In the genomic region with DNA sequence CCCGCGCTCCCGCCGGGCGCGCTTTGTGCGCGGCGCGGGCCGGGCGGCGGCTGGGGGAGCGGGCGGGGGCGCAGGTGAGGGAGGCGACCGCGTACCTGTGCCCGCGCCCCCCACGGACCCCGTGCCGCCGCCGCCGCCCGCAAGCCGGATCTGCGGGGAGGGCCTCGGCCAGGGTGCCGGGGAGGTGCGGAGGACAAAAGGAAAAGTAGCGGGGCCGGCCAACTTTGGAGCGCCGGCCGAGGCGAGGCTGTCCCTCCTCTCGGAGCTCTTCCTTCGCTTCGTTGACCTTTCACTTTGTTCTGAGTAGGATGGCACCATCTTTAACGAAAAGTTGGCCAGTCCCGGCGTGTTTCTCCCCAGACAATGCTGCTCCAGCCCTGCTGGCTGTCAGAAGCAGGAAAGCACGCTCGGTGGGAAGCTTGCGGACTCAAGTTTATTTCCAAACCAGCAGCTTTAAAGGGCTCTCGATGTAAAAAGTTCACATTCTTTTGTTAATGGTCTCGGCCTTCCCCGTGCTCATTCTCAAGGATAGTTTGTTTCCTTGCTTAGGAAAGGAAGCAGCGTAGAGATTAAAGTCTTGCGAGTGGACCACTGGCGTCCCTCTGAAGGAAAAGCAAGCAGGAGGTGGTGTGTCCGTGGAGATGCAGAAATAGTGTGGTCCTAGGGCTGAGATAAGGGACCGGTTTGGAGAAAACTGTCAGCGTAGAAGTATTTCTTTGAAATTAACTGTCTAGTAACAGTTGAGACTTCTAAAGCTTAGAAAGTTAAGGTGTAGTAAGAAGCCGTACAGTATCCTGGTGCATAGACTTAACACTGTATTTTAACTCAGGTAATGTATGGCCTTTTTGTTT, we compare ENCODE assay signal across 7 cellular contexts. TPM values are rescaled to one million over a fixed set of nuclear protein-coding genes. Genes with fewer than 3 reads are reported as not detected.
A peak's percentile ranks its signal among the peaks of the same experiment; 100 is the strongest.
DNase-seq lines count a peak whose midpoint lies in the region; ATAC-seq and TF ChIP-seq lines count a peak whose summit lies in the region.

No MANE protein-coding gene starts in this region.

- peak overlapping the region; percentile 95 for H3K27ac ChIP-seq in IMR-90 (ENCODE audit: insufficient read depth, low read length)
- peak overlapping the region; percentile 80 for H3K27ac ChIP-seq in neuronal stem cell (replicated peaks; ENCODE audit: low read length)

- H2AK5ac ChIP-seq in IMR-90 (ENCODE audit: low read depth, low read length) (peak overlapping the region; percentile 6), neuronal stem cell (ENCODE audit: low read depth, low read length) (peak overlapping the region; percentile 78)

- TF ChIP-seq CTCF in IMR-90 (conservative IDR thresholded peaks at IDR 0.05; ENCODE audit: low read depth, low read length) = no peak

- H4K8ac ChIP-seq in IMR-90 (ENCODE audit: low read depth in 2 of 2, low read length in 2 of 2) (peak overlapping the region; percentile 13 to 57; a peak in 1 of 4 replicates), neuronal stem cell (ENCODE audit: low read depth, low read length) (no peak overlapping the region)

- H3K4me2 ChIP-seq in IMR-90 (ENCODE audit: low read depth, low read length) = peak overlapping the region; percentile 99
- peak overlapping the region; percentile 55 for H3K4me2 ChIP-seq in neuronal stem cell (ENCODE audit: insufficient read depth, low read length, poor library complexity, severe bottlenecking)

- peak overlapping the region; percentile 55 for H3K56ac ChIP-seq in IMR-90 (ENCODE audit: extremely low read depth, insufficient read depth, low read length)

- H3K79me1 ChIP-seq in IMR-90 (ENCODE audit: low read depth in 1 of 2, low read length in 2 of 2) (peaks cover 22 to 66% of the 10 kb centered on the region in 2 experiments), neuronal stem cell (ENCODE audit: low read depth, low read length) (peaks cover 14% of the 10 kb centered on the region)

- H2AFZ ChIP-seq in IMR-90 (replicated peaks; ENCODE audit: low read length, poor library complexity) = peak overlapping the region; percentile 87
- H2AFZ ChIP-seq in neuronal stem cell (ENCODE audit: low read length) = peak overlapping the region; percentile 73

- H3K18ac ChIP-seq in IMR-90 (ENCODE audit: low read depth, low read length) = peak overlapping the region; percentile 70; the same call in 1 of the 2 replicates
- peak overlapping the region; percentile 92 for H3K18ac ChIP-seq in neuronal stem cell (ENCODE audit: low read length)

- H4K91ac ChIP-seq in IMR-90 (ENCODE audit: insufficient read depth, low read depth, low read length) (no peak overlapping the region; the same call in none of the 2 replicates), neuronal stem cell (ENCODE audit: low read depth, low read length, poor library complexity) (peak overlapping the region; percentile 32)

- H3K27me3 Mint-ChIP-seq in activated T-cell treated with anti-CD3 and anti-CD28 coated beads, Interleukin-2, amount 50 U/mL, for 24 hours = no peaks in the 10 kb centered on the region

- peak overlapping the region; percentile 1; the same call in 1 of the 2 replicates for H4K5ac ChIP-seq in IMR-90 (ENCODE audit: low read depth, low read length)

- peak overlapping the region; percentile 90 for H3K27ac Mint-ChIP-seq in activated T-cell treated with anti-CD3 and anti-CD28 coated beads, Interleukin-2, amount 50 U/mL, for 24 hours

- in situ Hi-C loops in IMR-90 (cut with MboI; ENCODE audit: low sequenced_read_pairs) = no loop called here

- H3K4me1 ChIP-seq in ES-I3 (ENCODE audit: insufficient read depth, low read length) (peaks cover 10% of the 10 kb centered on the region; the same call in 1 of the 2 replicates), IMR-90 (ENCODE audit: control insufficient read depth, insufficient read depth, low read length) (peaks cover 11% of the 10 kb centered on the region), neuronal stem cell (ENCODE audit: control insufficient read depth in 2 of 2, insufficient read depth in 1 of 2, low read depth in 1 of 2, low read length in 2 of 2) (peaks cover 8 to 13% of the 10 kb centered on the region in 2 donors)

- CTCF ChIA-PET in IMR-90 (lab: Yijun Ruan, JAX) = no interaction called here

- 0% methylated on average over 37 of the region's 58 CpGs; no CpG with 5 or more reads in 1 of the 2 experiments for WGBS in IMR-90 (ENCODE audit: extremely low coverage in 2 of 2, insufficient read length in 1 of 2), 2 experiments
- no CpG with 5 or more reads among the region's 58 CpGs for WGBS in neuronal stem cell (ENCODE audit: extremely low coverage in 2 of 2, insufficient read length in 2 of 2, insufficient replicate concordance in 1 of 2), 2 donors

- no peak for TF ChIP-seq RAD21 in IMR-90 (IDR thresholded peaks at IDR 0.05; ENCODE audit: low read length)

- H2BK12ac ChIP-seq in neuronal stem cell (ENCODE audit: low read length) = no peak overlapping the region

- no peaks in the 10 kb centered on the region for H3K27me3 ChIP-seq in IMR-90 (ENCODE audit: control insufficient read depth, insufficient read depth, low read length)
- no peaks in the 10 kb centered on the region for H3K27me3 ChIP-seq in neuronal stem cell (ENCODE audit: control insufficient read depth in 3 of 3, insufficient read depth in 3 of 3, low read depth in 1 of 3, low read length in 3 of 3)

- H3K9me3 ChIP-seq in ES-I3 (ENCODE audit: control insufficient read depth, insufficient read depth, low read length) = no peaks in the 10 kb centered on the region
- no peaks in the 10 kb centered on the region for H3K9me3 ChIP-seq in IMR-90 (ENCODE audit: control insufficient read depth, insufficient read depth, low read length)
- H3K9me3 ChIP-seq in neuronal stem cell (replicated peaks in 1 of 2; ENCODE audit: control insufficient read depth in 2 of 2, insufficient read depth in 1 of 2, low read depth in 1 of 2, low read length in 2 of 2) = no peaks in the 10 kb centered on the region

- no peak overlapping the region for H2BK20ac ChIP-seq in IMR-90 (ENCODE audit: low read depth, low read length)

- H2BK120ac ChIP-seq in IMR-90 (ENCODE audit: low read depth, low read length) (no peak overlapping the region), neuronal stem cell (ENCODE audit: low read depth, low read length) (no peak overlapping the region)

- peaks cover 55% of the 10 kb centered on the region for H4K20me1 ChIP-seq in IMR-90 (ENCODE audit: insufficient read depth, low read length)

- peaks cover 12% of the 10 kb centered on the region for H3K36me3 ChIP-seq in ES-I3 (ENCODE audit: insufficient read depth, low read length)
- H3K36me3 ChIP-seq in IMR-90 (ENCODE audit: control insufficient read depth, insufficient read depth, low read length) = peaks cover 23% of the 10 kb centered on the region
- peaks cover 21 to 68% of the 10 kb centered on the region in 2 donors for H3K36me3 ChIP-seq in neuronal stem cell (replicated peaks in 1 of 2; ENCODE audit: control insufficient read depth in 2 of 2, insufficient read depth in 2 of 2, low read length in 2 of 2)

- no TSS peak for BruUV-seq in IMR-90 (replicated peaks; lab: Mats Ljungman, UMichigan)

- H2BK15ac ChIP-seq in IMR-90 (ENCODE audit: low read depth, low read length) = no peak overlapping the region
- no peak overlapping the region for H2BK15ac ChIP-seq in neuronal stem cell (ENCODE audit: low read length)

- ATAC-seq in GM21381 (IDR thresholded peaks at IDR 0.05; ENCODE audit: unreplicated experiment) (peak; percentile 32), IMR-90 (ENCODE audit: low read depth) (peak; percentile 15)

- dilution Hi-C loops in IMR-90 (cut with HindIII; ENCODE audit: low sequenced_read_pairs, unreplicated experiment) = no loop called here

- H2BK5ac ChIP-seq in IMR-90 (ENCODE audit: low read depth, low read length, poor library complexity, severe bottlenecking) = peak overlapping the region; percentile 57
- H2BK5ac ChIP-seq in neuronal stem cell (ENCODE audit: low read length) = no peak overlapping the region

- peak overlapping the region; percentile 59 for H3K14ac ChIP-seq in IMR-90 (replicated peaks; ENCODE audit: low read depth, low read length)
- peak overlapping the region; percentile 31 for H3K14ac ChIP-seq in neuronal stem cell (ENCODE audit: low read length)

- H3K4me3 Mint-ChIP-seq in activated T-cell treated with anti-CD3 and anti-CD28 coated beads, Interleukin-2, amount 50 U/mL, for 24 hours = peak overlapping the region; percentile 87

- POLR2A ChIA-PET in IMR-90 (lab: Charles Lee; ENCODE audit: unreplicated experiment) = no interaction called here

- H3K4me3 ChIP-seq in IMR-90 (ENCODE audit: insufficient read depth, low read depth, low read length) (peak overlapping the region; percentile 93), neuronal stem cell (ENCODE audit: low read length in 2 of 2) (peak overlapping the region; percentile 81 to 99)

- H2AK9ac ChIP-seq in IMR-90 (replicated peaks; ENCODE audit: low read depth, low read length, poor library complexity) = peak overlapping the region; percentile 93

- peaks cover 14% of the 10 kb centered on the region for H3K9me1 ChIP-seq in IMR-90 (ENCODE audit: insufficient read depth, low read length)

- intact Hi-C loops in IMR-90 (cut with micrococcal nuclease) = no loop called here

- H3K9ac ChIP-seq in ES-I3 (ENCODE audit: low read depth, low read length) (peak overlapping the region; percentile 89), IMR-90 (ENCODE audit: low read depth, low read length) (peak overlapping the region; percentile 100), neuronal stem cell (ENCODE audit: low read depth, low read length, poor library complexity) (peak overlapping the region; percentile 88)

- no peaks in the 10 kb centered on the region for H3K9me3 Mint-ChIP-seq in activated T-cell treated with anti-CD3 and anti-CD28 coated beads, Interleukin-2, amount 50 U/mL, for 24 hours

- DNase-seq in IMR-90 = peak; percentile 36
- peak; percentile 58 for DNase-seq in activated T-cell treated with anti-CD3 and anti-CD28 coated beads, Interleukin-2, amount 50 U/mL, for 24 hours
- peak; percentile 56 for DNase-seq in fibroblast of peridontal ligament (ENCODE audit: extremely low read depth)
- DNase-seq in neuronal stem cell (ENCODE audit: low spot score) = no peak
- DNase-seq in SIG-M5 treated with dmso at 0.1 percent for 504 hours (lab: John Stamatoyannopoulos, UW; ENCODE audit: unreplicated experiment) = no peak

- TF ChIP-seq POLR2A in IMR-90 (IDR thresholded peaks at IDR 0.05; ENCODE audit: low read depth, low read length) = no peak

- H3K23ac ChIP-seq in IMR-90 (ENCODE audit: low read depth, low read length) (peak overlapping the region; percentile 26), neuronal stem cell (ENCODE audit: low read depth, low read length, poor library complexity) (no peak overlapping the region)

- H3K4ac ChIP-seq in IMR-90 (ENCODE audit: low read depth, low read length) (peak overlapping the region; percentile 67), neuronal stem cell (ENCODE audit: low read length) (peak overlapping the region; percentile 42)

- peaks cover 46% of the 10 kb centered on the region for H3K4me1 Mint-ChIP-seq in activated T-cell treated with anti-CD3 and anti-CD28 coated beads, Interleukin-2, amount 50 U/mL, for 24 hours (ENCODE audit: low read depth)

- H3K36me3 Mint-ChIP-seq in activated T-cell treated with anti-CD3 and anti-CD28 coated beads, Interleukin-2, amount 50 U/mL, for 24 hours (ENCODE audit: low read depth) = peaks cover 73% of the 10 kb centered on the region

RNA-seq across cellular contexts. Expression of a gene that starts 0.7 kb away (rescaled TPM):
- total RNA-seq in IMR-90 (2012; rRNA removed) = 32.8 and 36.1 TPM in 2 replicates
- polyA plus RNA-seq in IMR-90 (2012; rRNA removed) = 35.1 and 39.0 TPM in 2 replicates
- polyA plus RNA-seq in IMR-90 (2012; cell fraction: cytosol; rRNA removed) = 30.8 and 36.6 TPM in 2 replicates
- polyA plus RNA-seq in IMR-90 (2012; cell fraction: nucleus; rRNA removed; ENCODE audit: low replicate concordance) = 109 and 195 TPM in 2 replicates
- 50.1 TPM for polyA plus RNA-seq in neuronal stem cell (2013, experiment 1 of 2)
- polyA plus RNA-seq in neuronal stem cell (2013, experiment 2 of 2) = 50.3 TPM

RNA-seq across cellular contexts. Expression of a gene that starts 14.0 kb away (rescaled TPM):
- 7.7 and 7.8 TPM in 2 replicates for total RNA-seq in IMR-90 (2012; rRNA removed)
- polyA plus RNA-seq in IMR-90 (2012; rRNA removed) = 37.8 and 41.4 TPM in 2 replicates
- polyA plus RNA-seq in IMR-90 (2012; cell fraction: cytosol; rRNA removed) = 19.6 and 40.1 TPM in 2 replicates
- polyA plus RNA-seq in IMR-90 (2012; cell fraction: nucleus; rRNA removed; ENCODE audit: low replicate concordance) = 177 and 484 TPM in 2 replicates
- 28.6 TPM for polyA plus RNA-seq in neuronal stem cell (2013, experiment 1 of 2)
- polyA plus RNA-seq in neuronal stem cell (2013, experiment 2 of 2) = 28.4 TPM

RNA-seq across cellular contexts. Expression of a gene that starts 29.2 kb away (rescaled TPM):
- total RNA-seq in IMR-90 (2012; rRNA removed) = 14.3 and 16.4 TPM in 2 replicates
- 21.4 and 23.1 TPM in 2 replicates for polyA plus RNA-seq in IMR-90 (2012; rRNA removed)
- polyA plus RNA-seq in IMR-90 (2012; cell fraction: cytosol; rRNA removed) = 24.4 and 24.7 TPM in 2 replicates
- polyA plus RNA-seq in IMR-90 (2012; cell fraction: nucleus; rRNA removed; ENCODE audit: low replicate concordance) = 41.1 and 61.6 TPM in 2 replicates
- polyA plus RNA-seq in neuronal stem cell (2013, experiment 1 of 2) = 28.9 TPM
- 28.0 TPM for polyA plus RNA-seq in neuronal stem cell (2013, experiment 2 of 2)

RNA-seq across cellular contexts. Expression of a gene that starts 40.7 kb away (rescaled TPM):
- 12.2 and 12.5 TPM in 2 replicates for total RNA-seq in IMR-90 (2012; rRNA removed)
- 33.0 and 33.7 TPM in 2 replicates for polyA plus RNA-seq in IMR-90 (2012; rRNA removed)
- polyA plus RNA-seq in IMR-90 (2012; cell fraction: cytosol; rRNA removed) = 20.7 and 23.8 TPM in 2 replicates
- 144 and 149 TPM in 2 replicates for polyA plus RNA-seq in IMR-90 (2012; cell fraction: nucleus; rRNA removed; ENCODE audit: low replicate concordance)
- 29.5 TPM for polyA plus RNA-seq in neuronal stem cell (2013, experiment 1 of 2)
- 29.6 TPM for polyA plus RNA-seq in neuronal stem cell (2013, experiment 2 of 2)

Comparison
In these comparisons a context has a peak if more than half of its experiments do, and no peak if none do; other contexts are left out.
1. DNase-seq: peak in IMR-90 (single experiment), activated T-cell treated with anti-CD3 and anti-CD28 coated beads, Interleukin-2, amount 50 U/mL, for 24 hours (single experiment) and fibroblast of peridontal ligament (single experiment); none in neuronal stem cell (single experiment) and SIG-M5 treated with dmso at 0.1 percent for 504 hours (single experiment).
2. Peak in every context shown above with its lines, with median percentiles within 50 percentile points of each other: H3K9ac ChIP-seq.